20 cellular contexts compared by ENCODE assay signal in genomic region chr6:17927705-17928104, GRCh38. TPM values are rescaled to one million over a fixed set of nuclear protein-coding genes. Genes with fewer than 3 reads are reported as not detected.
DNase-seq lines count a peak whose midpoint lies in the region; TF ChIP-seq lines count a peak whose summit lies in the region.
"Had no signal": no experiment of that assay in that cellular context is flagged by ENCODE, and none has a peak within 500 bp of the region (broad histone marks: within the 10 kb centered on the region; RNA-seq: fewer than 3 reads in every experiment).

No MANE protein-coding gene starts in this region.

- H3K36me3 ChIP-seq in breast epithelium (no peaks in the 10 kb centered on the region), right atrium auricular region (no peaks in the 10 kb centered on the region)

- H3K4me1 ChIP-seq in breast epithelium, result peaks cover 0 to 22% of the 10 kb centered on the region in 2 donors
- H3K4me1 ChIP-seq in right atrium auricular region, result peaks cover 0 to 91% of the 10 kb centered on the region in 2 donors

- TF ChIP-seq CTCF in breast epithelium (IDR thresholded peaks at IDR 0.05) (no peak), MCF 10A (IDR thresholded peaks at IDR 0.05; ENCODE audit: unreplicated experiment) (no peak), right atrium auricular region (IDR thresholded peaks at IDR 0.05) (no peak)

- no peaks in the 10 kb centered on the region for H3K9me3 Mint-ChIP-seq in MCF 10A (ENCODE audit: unreplicated experiment)
- H3K9me3 Mint-ChIP-seq: activated T-helper 1 cell treated with anti-CD3 and anti-CD28 coated beads, Interleukin-12 subunit alpha, Interleukin-12 subunit beta, Interleukin-2, Interleukin-4 antibody, amounts not matched to agents 30 ng/mL and 10 ng/mL and 1 ng/mL, durations not matched to agents 14 hours and 24 hours and 36 hours had no signal

- no TSS peak for BruUV-seq in MCF 10A (replicated peaks; lab: Mats Ljungman, UMichigan)

- DNase-seq in breast epithelium (ENCODE audit: low spot score in 2 of 2), result no peak
- DNase-seq in MCF 10A (ENCODE audit: unreplicated experiment), result no peak
- DNase-seq in right atrium auricular region (ENCODE audit: low spot score), result no peak
- peak; percentile 49 for DNase-seq in pons (ENCODE audit: low spot score)
- DNase-seq in GM19240 (ENCODE audit: insufficient read length, low spot score), result no peak
- no peak for DNase-seq in stimulated activated CD4-positive, alpha-beta T cell treated with anti-CD3 and anti-CD28 coated beads, Interleukin-4, amount 100 ng/mL, for 1 hour
- no peak for DNase-seq in NCI-H82 treated with DMSO at 0.1 percent for 48 hours (lab: John Stamatoyannopoulos, UW; ENCODE audit: unreplicated experiment)
- no peak for DNase-seq in NOMO-1 treated with dmso at 0.1 percent for 144 hours (lab: John Stamatoyannopoulos, UW; ENCODE audit: unreplicated experiment)
- DNase-seq: activated CD4-positive, CD25-positive, alpha-beta regulatory T cell treated with anti-CD3 and anti-CD28 coated beads, Interleukin-2, amount 50 U/mL, for 72 hours; activated CD8-positive, alpha-beta memory T cell treated with anti-CD3 and anti-CD28 coated beads for 24 hours; effector CD8-positive, alpha-beta T cell; Karpas-422; kidney glomerular epithelial cell; NCI-H1105; NCI-H526; stimulated activated CD4-positive, alpha-beta T cell treated with anti-CD3 and anti-CD28 coated beads, Interleukin-4, amount 100 ng/mL, for 24 hours; T-helper 9 cell had no signal

- peak overlapping the region; percentile 29 to 70 for H3K27ac ChIP-seq in breast epithelium
- peak overlapping the region; percentile 75 to 89 for H3K27ac ChIP-seq in right atrium auricular region
- H3K27ac ChIP-seq: BLaER1 treated with 17β-estradiol and CSF1 and Interleukin-3, amounts not matched to agents 10 nM and 100 nM had no signal

- no peaks in the 10 kb centered on the region for H3K36me3 Mint-ChIP-seq in MCF 10A (ENCODE audit: insufficient read depth, unreplicated experiment)

- H3K4me3 Mint-ChIP-seq in MCF 10A (ENCODE audit: unreplicated experiment), result no peak overlapping the region
- H3K4me3 Mint-ChIP-seq: activated T-helper 1 cell treated with anti-CD3 and anti-CD28 coated beads, Interleukin-12 subunit alpha, Interleukin-12 subunit beta, Interleukin-2, Interleukin-4 antibody, amounts not matched to agents 30 ng/mL and 10 ng/mL and 1 ng/mL, durations not matched to agents 14 hours and 24 hours and 36 hours had no signal

- H3K27me3 Mint-ChIP-seq in MCF 10A (ENCODE audit: insufficient read depth, unreplicated experiment), result no peaks in the 10 kb centered on the region

- no peak overlapping the region for H3K27ac Mint-ChIP-seq in MCF 10A (ENCODE audit: low read depth, unreplicated experiment)
- H3K27ac Mint-ChIP-seq: activated T-helper 1 cell treated with anti-CD3 and anti-CD28 coated beads, Interleukin-12 subunit alpha, Interleukin-12 subunit beta, Interleukin-2, Interleukin-4 antibody, amounts not matched to agents 30 ng/mL and 10 ng/mL and 1 ng/mL, durations not matched to agents 14 hours and 24 hours and 36 hours had no signal

- TF ChIP-seq POLR2A in breast epithelium (IDR thresholded peaks at IDR 0.05), result no peak

- POLR2A ChIA-PET in MCF 10A (lab: Yijun Ruan, JAX), result no interaction called here

- H3K9me3 ChIP-seq in breast epithelium (no peaks in the 10 kb centered on the region), right atrium auricular region (no peaks in the 10 kb centered on the region)
- H3K9me3 ChIP-seq: BLaER1 treated with 17β-estradiol and CSF1 and Interleukin-3, amounts not matched to agents 10 nM and 100 nM had no signal

- CTCF ChIA-PET in MCF 10A (lab: Yijun Ruan, JAX), result no interaction called here

- H3K4me3 ChIP-seq in breast epithelium, result no peak overlapping the region
- no peak overlapping the region for H3K4me3 ChIP-seq in right atrium auricular region
- H3K4me3 ChIP-seq: BLaER1 treated with 17β-estradiol and CSF1 and Interleukin-3, amounts not matched to agents 10 nM and 100 nM; skin epidermis had no signal

- no peaks in the 10 kb centered on the region for H3K27me3 ChIP-seq in breast epithelium
- H3K27me3 ChIP-seq in right atrium auricular region, result no peaks in the 10 kb centered on the region
- H3K27me3 ChIP-seq: BLaER1 treated with 17β-estradiol and CSF1 and Interleukin-3, amounts not matched to agents 10 nM and 100 nM had no signal

- intact Hi-C loops in breast epithelium (cut with DNase I; ENCODE audit: low total_unique reads) (no loop called here), MCF 10A (cut with micrococcal nuclease) (no loop called here)

- H3K4me1 Mint-ChIP-seq in MCF 10A (ENCODE audit: insufficient read depth, unreplicated experiment), result peaks cover 7% of the 10 kb centered on the region

RNA-seq across cellular contexts. Expression of gene KIF13A, which starts 59.7 kb away (rescaled TPM):
- total RNA-seq in breast epithelium (10 to 100 TPM; 40.0 to 60.4 (median 49.6) TPM), MCF 10A (2022) (24.1 and 33.5 TPM in 2 replicates), right atrium auricular region (10 to 100 TPM; 56.6 to 68.3 TPM)
- total RNA-seq: activated T-helper 1 cell treated with anti-CD3 and anti-CD28 coated beads, Interleukin-12 subunit alpha, Interleukin-12 subunit beta, Interleukin-2, Interleukin-4 antibody, amounts not matched to agents 30 ng/mL and 10 ng/mL and 1 ng/mL, durations not matched to agents 14 hours and 24 hours and 36 hours had no signal
